Comparison of ENCODE assay signal across 9 cellular contexts in genomic region chr2:30287857-30288513, GRCh38. TPM values are rescaled to one million over a fixed set of nuclear protein-coding genes. Genes with fewer than 3 reads are reported as not detected.
DNase-seq lines count a peak whose midpoint lies in the region; ATAC-seq and TF ChIP-seq lines count a peak whose summit lies in the region.
"Had no signal": no experiment of that assay in that cellular context is flagged by ENCODE, and none has a peak within 500 bp of the region (broad histone marks: within the 10 kb centered on the region; RNA-seq: fewer than 3 reads in every experiment).

No MANE protein-coding gene starts in this region.

- DNase-seq in GM06990 (ENCODE audit: extremely low read depth, insufficient read length) (peak; percentile 54), NCI-H524 treated with DMSO at 0.1 percent for 48 hours (lab: John Stamatoyannopoulos, UW) (no peak), body of pancreas (no peak)
- DNase-seq in activated naive CD8-positive, alpha-beta T cell treated with anti-CD3 and anti-CD28 coated beads for 36 hours, result no peak
- DNase-seq in activated CD8-positive, alpha-beta memory T cell treated with anti-CD3 and anti-CD28 coated beads, Interleukin-2, amount 50 U/mL, for 4 hours, result no peak
- no peak for DNase-seq in activated CD8-positive, alpha-beta memory T cell treated with anti-CD3 and anti-CD28 coated beads, Interleukin-2, amount 50 U/mL, for 48 hours

- peaks cover 1% of the 10 kb centered on the region for H3K36me3 Mint-ChIP-seq in activated naive CD8-positive, alpha-beta T cell treated with anti-CD3 and anti-CD28 coated beads for 36 hours

- no peak for TF ChIP-seq POLR2A in body of pancreas (IDR thresholded peaks at IDR 0.05)

- TF ChIP-seq CTCF in GM06990 (IDR thresholded peaks at IDR 0.05; ENCODE audit: insufficient read depth, low read length, poor library complexity, severe bottlenecking), result no peak
- no peak for TF ChIP-seq CTCF in body of pancreas (IDR thresholded peaks at IDR 0.05)

- peak overlapping the region; percentile 68 for H3K27ac Mint-ChIP-seq in activated naive CD8-positive, alpha-beta T cell treated with anti-CD3 and anti-CD28 coated beads for 36 hours

- peaks cover 1% of the 10 kb centered on the region for H3K9me3 Mint-ChIP-seq in activated naive CD8-positive, alpha-beta T cell treated with anti-CD3 and anti-CD28 coated beads for 36 hours

- peaks cover 38% of the 10 kb centered on the region for H3K4me1 Mint-ChIP-seq in activated naive CD8-positive, alpha-beta T cell treated with anti-CD3 and anti-CD28 coated beads for 36 hours

- H3K4me3 ChIP-seq in GM06990 (replicated peaks; ENCODE audit: low read depth, low read length), result no peak overlapping the region
- H3K4me3 ChIP-seq in body of pancreas, result no peak overlapping the region
- H3K4me3 ChIP-seq: vagina had no signal

- H3K9me3 ChIP-seq in body of pancreas, result no peaks in the 10 kb centered on the region
- H3K9me3 ChIP-seq: vagina had no signal

- intact Hi-C loops in body of pancreas (cut with DNase I), result no loop called here

- no peak overlapping the region for H3K27ac ChIP-seq in body of pancreas
- H3K27ac ChIP-seq: vagina had no signal

- H3K27me3 Mint-ChIP-seq in activated naive CD8-positive, alpha-beta T cell treated with anti-CD3 and anti-CD28 coated beads for 36 hours, result no peaks in the 10 kb centered on the region

- no peak overlapping the region for H3K4me3 Mint-ChIP-seq in activated naive CD8-positive, alpha-beta T cell treated with anti-CD3 and anti-CD28 coated beads for 36 hours

- no peaks in the 10 kb centered on the region for H3K36me3 ChIP-seq in GM06990 (ENCODE audit: control insufficient read depth, insufficient read depth, low read length)
- H3K36me3 ChIP-seq in body of pancreas (replicated peaks in 1 of 2; ENCODE audit: insufficient read depth in 1 of 2, low read depth in 2 of 2), result no peaks in the 10 kb centered on the region
- H3K36me3 ChIP-seq: vagina had no signal

- ATAC-seq in GM21360 (IDR thresholded peaks at IDR 0.05; ENCODE audit: unreplicated experiment) (peak; percentile 62), HG03280 (IDR thresholded peaks at IDR 0.05; ENCODE audit: unreplicated experiment) (peak; percentile 40), body of pancreas (no peak)

- H3K27me3 ChIP-seq in GM06990 (replicated peaks; ENCODE audit: control insufficient read depth, insufficient read depth, low read length), result no peaks in the 10 kb centered on the region
- H3K27me3 ChIP-seq in body of pancreas, result no peaks in the 10 kb centered on the region
- H3K27me3 ChIP-seq: vagina had no signal

- peaks cover 5% of the 10 kb centered on the region for H3K4me1 ChIP-seq in body of pancreas
- H3K4me1 ChIP-seq: vagina had no signal

- WGBS in body of pancreas, 2 donors, result 66 to 84% methylated on average over 4 of the region's 4 CpGs

RNA-seq across cellular contexts. Expression of gene LBH, which starts 56.7 kb away (rescaled TPM):
- 10 to 100 TPM; 85.0 to 89.2 TPM for total RNA-seq in activated naive CD8-positive, alpha-beta T cell treated with anti-CD3 and anti-CD28 coated beads for 36 hours
- total RNA-seq in body of pancreas, result 10 to 100 TPM; 10.9 to 23.1 TPM
